31 cellular contexts compared by ENCODE assay signal in the genomic region with DNA sequence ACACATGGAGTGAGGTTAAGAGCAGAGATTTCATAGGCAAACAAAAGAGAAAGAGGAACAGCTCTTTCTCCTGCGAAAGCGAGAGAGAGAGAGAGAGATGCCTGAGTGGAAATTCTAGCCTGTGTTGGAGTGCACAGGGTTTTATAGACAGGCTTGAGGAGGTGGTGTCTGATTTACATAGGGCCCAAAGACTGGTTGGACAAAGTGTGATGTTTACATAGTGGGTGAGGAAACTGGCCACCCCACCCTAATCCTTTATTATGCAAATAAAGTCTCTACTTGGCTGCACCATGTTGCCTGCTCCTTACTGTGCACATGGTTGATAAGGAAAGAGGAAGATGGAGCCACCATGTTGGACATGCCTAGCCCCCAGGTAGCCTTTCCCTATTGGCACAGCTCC.
A peak's percentile ranks its signal among the peaks of the same experiment; 100 is the strongest.
DNase-seq lines count a peak whose midpoint lies in the region; ATAC-seq and TF ChIP-seq lines count a peak whose summit lies in the region.
"Had no signal": no experiment of that assay in that cellular context is flagged by ENCODE, and none has a peak within 500 bp of the region (broad histone marks: within the 10 kb centered on the region; RNA-seq: fewer than 3 reads in every experiment).

No MANE protein-coding gene starts in this region.

- H3K79me1 ChIP-seq in mesendoderm (ENCODE audit: low read length): no peaks in the 10 kb centered on the region

- H3K27me3 ChIP-seq in HAP-1 (ENCODE audit: low read depth) (no peaks in the 10 kb centered on the region), mammary epithelial cell (ENCODE audit: insufficient read depth, low read length) (peaks cover 2% of the 10 kb centered on the region), mesendoderm (ENCODE audit: insufficient read depth, low read length, poor library complexity) (no peaks in the 10 kb centered on the region)
- H3K27me3 ChIP-seq: esophagus muscularis mucosa had no signal

- no peaks in the 10 kb centered on the region for H4K20me1 ChIP-seq in mammary epithelial cell (ENCODE audit: insufficient read depth, low read length)

- H3K18ac ChIP-seq in mesendoderm (ENCODE audit: low read length): no peak overlapping the region

- H3K36me3 Mint-ChIP-seq in nephron progenitor cell (ENCODE audit: low read depth): no peaks in the 10 kb centered on the region
- H3K36me3 Mint-ChIP-seq: activated CD4-positive, alpha-beta memory T cell treated with anti-CD3 and anti-CD28 coated beads for 36 hours; natural killer cell; stimulated activated effector memory CD8-positive, alpha-beta T cell treated with anti-CD3 and anti-CD28 coated beads, Interleukin-12 subunit alpha, Interleukin-12 subunit beta, amount 100 ng/mL, for 72 hours had no signal

- H3K79me2 ChIP-seq in mammary epithelial cell (ENCODE audit: insufficient read depth, low read length): no peaks in the 10 kb centered on the region
- no peaks in the 10 kb centered on the region for H3K79me2 ChIP-seq in mesendoderm (ENCODE audit: control insufficient read depth, insufficient read depth, low read length)

- H2AFZ ChIP-seq in mammary epithelial cell (ENCODE audit: low read depth, low read length): peak overlapping the region; percentile 66
- H2AFZ ChIP-seq: GM23338 had no signal

- no peak overlapping the region for H4K5ac ChIP-seq in mesendoderm (ENCODE audit: low read length)

- H3K4me2 ChIP-seq in mammary epithelial cell (ENCODE audit: insufficient read depth, low read depth, low read length): peak overlapping the region; percentile 61
- no peak overlapping the region for H3K4me2 ChIP-seq in mesendoderm (ENCODE audit: low read length)
- H3K4me2 ChIP-seq: GM23338 had no signal

- TF ChIP-seq CTCF in mammary epithelial cell (conservative IDR thresholded peaks at IDR 0.05 in 1 of 2, IDR thresholded peaks at IDR 0.05 in 1 of 2; ENCODE audit: extremely low read depth in 1 of 2, insufficient read depth in 1 of 2, low read depth in 1 of 2, low read length in 2 of 2) (no peak), nephron progenitor cell (IDR thresholded peaks at IDR 0.05) (no peak)

- H3K9me3 Mint-ChIP-seq in nephron progenitor cell: no peaks in the 10 kb centered on the region
- H3K9me3 Mint-ChIP-seq: GM23338 had no signal

- DNase-seq in HAP-1 (ENCODE audit: low spot score in 2 of 2) (peak; percentile 31 to 40), NCI-H1048 (lab: John Stamatoyannopoulos, UW) (peak; percentile 42), mammary epithelial cell (peak; percentile 1), nephron progenitor cell (no peak), mesendoderm (no peak)
- DNase-seq: activated CD4-positive, alpha-beta memory T cell treated with anti-CD3 and anti-CD28 coated beads for 36 hours; activated CD4-positive, CD25-positive, alpha-beta regulatory T cell treated with anti-CD3 and anti-CD28 coated beads, Interleukin-2, amount 50 U/mL, for 72 hours; activated CD8-positive, alpha-beta memory T cell treated with anti-CD3 and anti-CD28 coated beads, Interleukin-2, amount 50 U/mL, for 4 hours; activated naive CD4-positive, alpha-beta T cell treated with Interleukin-2 at 50 U/mL for 16 hours; Caco-2; central memory CD4-positive, alpha-beta T cell; DMS79 treated with DMSO at 0.1 percent for 48 hours; foreskin fibroblast; GF-D8; Karpas-422; kidney; natural killer cell; NCI-H1092; NCI-H187; NCI-H2171; NCI-H510A; SHP77 treated with DMSO at 0.1 percent for 48 hours; stimulated activated CD4-positive, alpha-beta T cell treated with anti-CD3 and anti-CD28 coated beads, Interleukin-15, amount 100 ng/mL, for 24 hours; trophoblast cell had no signal

- H3K9me3 ChIP-seq in HAP-1: no peaks in the 10 kb centered on the region
- no peaks in the 10 kb centered on the region for H3K9me3 ChIP-seq in mammary epithelial cell (replicated peaks; ENCODE audit: insufficient read depth, low read length)
- H3K9me3 ChIP-seq: Caco-2, esophagus muscularis mucosa had no signal

- no peak overlapping the region for H2BK120ac ChIP-seq in mesendoderm (ENCODE audit: low read depth, low read length)

- peak overlapping the region; percentile 52 for H3K27ac Mint-ChIP-seq in nephron progenitor cell
- H3K27ac Mint-ChIP-seq: activated CD4-positive, alpha-beta memory T cell treated with anti-CD3 and anti-CD28 coated beads for 36 hours; GM23338; natural killer cell; stimulated activated effector memory CD8-positive, alpha-beta T cell treated with anti-CD3 and anti-CD28 coated beads, Interleukin-12 subunit alpha, Interleukin-12 subunit beta, amount 100 ng/mL, for 72 hours had no signal

- BruUV-seq in mammary epithelial cell (replicated peaks; lab: Mats Ljungman, UMichigan): no TSS peak

- H3K27ac ChIP-seq in mammary epithelial cell (ENCODE audit: insufficient read depth, low read depth, low read length) (no peak overlapping the region), mesendoderm (ENCODE audit: low read depth, low read length) (no peak overlapping the region)
- H3K27ac ChIP-seq: C4-2B, esophagus muscularis mucosa had no signal

- CTCF ChIA-PET in mammary epithelial cell (lab: Charles Lee; ENCODE audit: low non-redundant PET): no interaction called here

- H3K36me3 ChIP-seq in HAP-1 (replicated peaks): no peaks in the 10 kb centered on the region
- no peaks in the 10 kb centered on the region for H3K36me3 ChIP-seq in mammary epithelial cell (ENCODE audit: insufficient read depth, low read length)
- no peaks in the 10 kb centered on the region for H3K36me3 ChIP-seq in mesendoderm (ENCODE audit: control insufficient read depth, insufficient read depth, low read length)
- H3K36me3 ChIP-seq: esophagus muscularis mucosa had no signal

- H3K4me1 ChIP-seq in HAP-1: peaks cover 3% of the 10 kb centered on the region; the same call in 1 of the 2 replicates
- no peaks in the 10 kb centered on the region for H3K4me1 ChIP-seq in mammary epithelial cell (ENCODE audit: insufficient read depth, low read length)
- H3K4me1 ChIP-seq in mesendoderm (ENCODE audit: control insufficient read depth, low read depth, low read length): no peaks in the 10 kb centered on the region
- H3K4me1 ChIP-seq: Caco-2, esophagus muscularis mucosa had no signal

- no peak overlapping the region for H3K23ac ChIP-seq in mesendoderm (ENCODE audit: low read length)

- intact Hi-C loops in mammary epithelial cell (cut with micrococcal nuclease): no loop called here

- no peak overlapping the region for H2AK5ac ChIP-seq in mesendoderm (ENCODE audit: low read length)

- no peak overlapping the region for H4K8ac ChIP-seq in mesendoderm (ENCODE audit: low read depth, low read length)

- H3K4me3 ChIP-seq in HAP-1 (no peak overlapping the region), mammary epithelial cell (replicated peaks in 1 of 3; ENCODE audit: insufficient read depth in 1 of 3, low read depth in 2 of 3, low read length in 3 of 3) (no peak overlapping the region), mesendoderm (ENCODE audit: low read length) (no peak overlapping the region)
- H3K4me3 ChIP-seq: esophagus muscularis mucosa, GM23338 had no signal

- dilution Hi-C loops in mammary epithelial cell (cut with HindIII; ENCODE audit: low sequenced_read_pairs): no loop called here

- H3K4me1 Mint-ChIP-seq in nephron progenitor cell: peaks cover 5% of the 10 kb centered on the region
- H3K4me1 Mint-ChIP-seq: natural killer cell; stimulated activated effector memory CD8-positive, alpha-beta T cell treated with anti-CD3 and anti-CD28 coated beads, Interleukin-12 subunit alpha, Interleukin-12 subunit beta, amount 100 ng/mL, for 72 hours had no signal

- H3K27me3 Mint-ChIP-seq in nephron progenitor cell (ENCODE audit: low read depth, poor library complexity): no peaks in the 10 kb centered on the region
- H3K27me3 Mint-ChIP-seq: activated CD4-positive, alpha-beta memory T cell treated with anti-CD3 and anti-CD28 coated beads for 36 hours had no signal

- no peak overlapping the region for H2BK15ac ChIP-seq in mesendoderm (replicated peaks; ENCODE audit: low read depth)

- no peak overlapping the region for H3K4ac ChIP-seq in mesendoderm (ENCODE audit: low read depth, low read length)

- H3K4me3 Mint-ChIP-seq in nephron progenitor cell: no peak overlapping the region
- H3K4me3 Mint-ChIP-seq: activated CD4-positive, alpha-beta memory T cell treated with anti-CD3 and anti-CD28 coated beads for 36 hours; GM23338; natural killer cell; stimulated activated effector memory CD8-positive, alpha-beta T cell treated with anti-CD3 and anti-CD28 coated beads, Interleukin-12 subunit alpha, Interleukin-12 subunit beta, amount 100 ng/mL, for 72 hours had no signal

- H3K9ac ChIP-seq in mammary epithelial cell (ENCODE audit: insufficient read depth, low read length): no peak overlapping the region
- H3K9ac ChIP-seq in mesendoderm (ENCODE audit: low read length): no peak overlapping the region

- H2BK5ac ChIP-seq in mesendoderm (ENCODE audit: low read length): no peak overlapping the region

- in situ Hi-C loops in HAP-1 (cut with MboI; ENCODE audit: low sequenced_read_pairs) (no loop called here), mammary epithelial cell (cut with MboI; ENCODE audit: low sequenced_read_pairs in 2 of 2) (no loop called here)

- ATAC-seq in HG03135 (IDR thresholded peaks at IDR 0.05; ENCODE audit: unreplicated experiment) (no peak), GM18867 (IDR thresholded peaks at IDR 0.05; ENCODE audit: unreplicated experiment) (no peak)
- ATAC-seq: GM23338; natural killer cell; Panc1; stimulated activated effector memory CD8-positive, alpha-beta T cell treated with anti-CD3 and anti-CD28 coated beads, Interleukin-12 subunit alpha, Interleukin-12 subunit beta, amount 100 ng/mL, for 72 hours had no signal

- WGBS in mammary epithelial cell (ENCODE audit: low coverage, missing lambda C conversion rate): 0% methylated on average over 2 of the region's 2 CpGs
- no CpG with 5 or more reads among the region's 2 CpGs for WGBS in mesendoderm (ENCODE audit: extremely low coverage, insufficient coverage, low lambda C conversion rate)

- H3K56ac ChIP-seq in mesendoderm (ENCODE audit: low read length): no peak overlapping the region

Comparison
In these comparisons a context has a peak if more than half of its experiments do, and no peak if none do; other contexts are left out.
1. DNase-seq: peak in HAP-1 (2 of 2), NCI-H1048 (single experiment) and mammary epithelial cell (single experiment); none in nephron progenitor cell (single experiment) and mesendoderm (single experiment).